In genomic region chr4:8084031-8084660, GRCh38 we compare ENCODE assay signal across 31 cellular contexts.
"Had no signal": no experiment of that assay in that cellular context is flagged by ENCODE, and none has a peak within 500 bp of the region (broad histone marks: within the 10 kb centered on the region; RNA-seq: fewer than 3 reads in every experiment).

No MANE protein-coding gene starts in this region.

- DNase-seq: activated B cell treated with CpG ODN at 0.5 μM for 24 hours; activated CD4-positive, alpha-beta T cell treated with anti-CD3 and anti-CD28 coated beads for 48 hours; activated CD4-positive, alpha-beta T cell treated with anti-CD3 and anti-CD28 coated beads, Interleukin-2, amount 50 U/mL, for 1 hour; activated CD4-positive, alpha-beta T cell treated with anti-CD3 and anti-CD28 coated beads, Interleukin-2, amount 50 U/mL, for 48 hours; activated CD8-positive, alpha-beta memory T cell treated with anti-CD3 and anti-CD28 coated beads for 24 hours; activated effector memory CD4-positive, alpha-beta T cell treated with Interleukin-2 at 50 U/mL for 16 hours; activated gamma-delta T cell treated with Interleukin-2 at 50 U/mL for 16 hours; activated naive CD4-positive, alpha-beta T cell treated with anti-CD3 and anti-CD28 coated beads, Interleukin-2, amount 50 U/mL, for 16 hours; activated naive CD4-positive, alpha-beta T cell treated with Interleukin-2 at 50 U/mL for 16 hours; activated T-cell treated with anti-CD3 and anti-CD28 coated beads, Interleukin-2, amount 50 U/mL, for 4 hours; amniotic stem cell; anterior cingulate cortex; brain microvascular endothelial cell; cortex of kidney; dermis blood vessel endothelial cell; effector CD4-positive, alpha-beta T cell; effector memory CD8-positive, alpha-beta T cell; erythroblast; foreskin keratinocyte; T-helper 1 cell; T-helper 17 cell; T1000; WERI-Rb-1 had no signal

- H3K36me3 ChIP-seq: brain microvascular endothelial cell, WERI-Rb-1 had no signal

- H3K27me3 ChIP-seq: esophagus muscularis mucosa, foreskin keratinocyte, gastroesophageal sphincter had no signal

- H3K27ac ChIP-seq: brain microvascular endothelial cell, esophagus muscularis mucosa, foreskin keratinocyte, gastroesophageal sphincter, WERI-Rb-1 had no signal

- H3K4me1 ChIP-seq: foreskin keratinocyte, gastroesophageal sphincter had no signal

- FAIRE-seq: astrocyte, bronchial epithelial cell, colon had no signal

- H3K4me3 ChIP-seq: esophagus muscularis mucosa, gastroesophageal sphincter had no signal

- H3K9me3 ChIP-seq: esophagus muscularis mucosa, gastroesophageal sphincter had no signal

- ATAC-seq: activated CD4-positive, CD25-positive, alpha-beta regulatory T cell treated with anti-CD3 and anti-CD28 coated beads, Interleukin-2, amount 50 U/mL, for 24 hours; activated CD8-positive, alpha-beta T cell treated with anti-CD3 and anti-CD28 coated beads for 36 hours; activated T-cell treated with anti-CD3 and anti-CD28 coated beads, Interleukin-2, amount 50 U/mL, for 4 hours; activated T-helper 17 cell treated with anti-CD3 and anti-CD28 coated beads, Interleukin-2, amount 50 U/mL, for 72 hours; effector memory CD8-positive, alpha-beta T cell; foreskin keratinocyte; gastroesophageal sphincter; T-helper 17 cell had no signal
